Comparison of ENCODE assay signal across 14 cellular contexts in genomic region chr13:106520205-106521004, GRCh38. TPM values are rescaled to one million over a fixed set of nuclear protein-coding genes. Genes with fewer than 3 reads are reported as not detected.
A peak's percentile ranks its signal among the peaks of the same experiment; 100 is the strongest.
DNase-seq lines count a peak whose midpoint lies in the region; ATAC-seq and TF ChIP-seq lines count a peak whose summit lies in the region.
"Had no signal": no experiment of that assay in that cellular context is flagged by ENCODE, and none has a peak within 500 bp of the region (broad histone marks: within the 10 kb centered on the region; RNA-seq: fewer than 3 reads in every experiment).

No MANE protein-coding gene starts in this region.

- no peak for ATAC-seq in HG03520 (IDR thresholded peaks at IDR 0.05; ENCODE audit: unreplicated experiment)
- ATAC-seq in aorta (ENCODE audit: low FRiP score), result no peak
- no peak for ATAC-seq in natural killer cell treated with Interleukin-12 subunit alpha and Interleukin-12 subunit beta and Interleukin-15 and Interleukin-18, amount 100 ng/mL, for 72 hours

- no peaks in the 10 kb centered on the region for H3K9me3 ChIP-seq in HUES48 (ENCODE audit: control insufficient read depth, insufficient read depth, low read length)
- H3K9me3 ChIP-seq in aorta (ENCODE audit: control insufficient read depth, low read length), result no peaks in the 10 kb centered on the region

- no peaks in the 10 kb centered on the region for H3K9me3 Mint-ChIP-seq in chondrocyte (ENCODE audit: low read depth)
- no peaks in the 10 kb centered on the region for H3K9me3 Mint-ChIP-seq in natural killer cell treated with Interleukin-12 subunit alpha and Interleukin-12 subunit beta and Interleukin-15 and Interleukin-18, amount 100 ng/mL, for 72 hours
- H3K9me3 Mint-ChIP-seq: activated naive CD8-positive, alpha-beta T cell treated with anti-CD3 and anti-CD28 coated beads, Interleukin-2, amount 10 ng/mL, durations not matched to agents 7 days and 5 days; T-helper 2 cell treated with Interferon-gamma antibody and Interleukin-4, amounts not matched to agents 5 μg/mL and 100 μg/mL, for 36 hours had no signal

- intact Hi-C loops in aorta (cut with DNase I), result loop anchor here in 1 of 2 donors (5.0 to 10.0 kb wide), 3 partner anchors 148 to 1186 kb away; no protein-coding TSS in a partner anchor

- H3K4me3 Mint-ChIP-seq in chondrocyte (ENCODE audit: unreplicated experiment), result no peak overlapping the region
- no peak overlapping the region for H3K4me3 Mint-ChIP-seq in natural killer cell treated with Interleukin-12 subunit alpha and Interleukin-12 subunit beta and Interleukin-15 and Interleukin-18, amount 100 ng/mL, for 72 hours
- H3K4me3 Mint-ChIP-seq: activated naive CD8-positive, alpha-beta T cell treated with anti-CD3 and anti-CD28 coated beads, Interleukin-2, amount 10 ng/mL, durations not matched to agents 7 days and 5 days; T-helper 2 cell treated with Interferon-gamma antibody and Interleukin-4, amounts not matched to agents 5 μg/mL and 100 μg/mL, for 36 hours had no signal

- H3K27me3 Mint-ChIP-seq in chondrocyte (ENCODE audit: low read depth), result no peaks in the 10 kb centered on the region
- H3K27me3 Mint-ChIP-seq in natural killer cell treated with Interleukin-12 subunit alpha and Interleukin-12 subunit beta and Interleukin-15 and Interleukin-18, amount 100 ng/mL, for 72 hours, result peaks cover 18 to 31% of the 10 kb centered on the region in 2 donors

- no peaks in the 10 kb centered on the region for H3K27me3 ChIP-seq in HUES48 (ENCODE audit: control insufficient read depth, insufficient read depth, low read length)
- H3K27me3 ChIP-seq in aorta (ENCODE audit: control insufficient read depth in 1 of 2, insufficient read depth in 2 of 2, low read length in 1 of 2), result no peaks in the 10 kb centered on the region

- WGBS in aorta, 2 donors, result 12 to 21% methylated on average over 12 of the region's 12 CpGs

- peak; percentile 83 for TF ChIP-seq CTCF in chondrocyte (IDR thresholded peaks at IDR 0.05)

- H3K36me3 Mint-ChIP-seq in chondrocyte (ENCODE audit: low read depth), result no peaks in the 10 kb centered on the region
- H3K36me3 Mint-ChIP-seq in natural killer cell treated with Interleukin-12 subunit alpha and Interleukin-12 subunit beta and Interleukin-15 and Interleukin-18, amount 100 ng/mL, for 72 hours, result no peaks in the 10 kb centered on the region
- H3K36me3 Mint-ChIP-seq: activated naive CD8-positive, alpha-beta T cell treated with anti-CD3 and anti-CD28 coated beads, Interleukin-2, amount 10 ng/mL, durations not matched to agents 7 days and 5 days had no signal

- H3K27ac ChIP-seq in HUES48 (ENCODE audit: low read depth, low read length), result peak overlapping the region; percentile 11
- H3K27ac ChIP-seq in aorta (ENCODE audit: low read depth in 1 of 2, low read length in 2 of 2), result no peak overlapping the region

- H3K36me3 ChIP-seq in HUES48 (ENCODE audit: control insufficient read depth, insufficient read depth, low read length) (no peaks in the 10 kb centered on the region), aorta (ENCODE audit: control insufficient read depth in 1 of 2, insufficient read depth in 2 of 2, low read length in 1 of 2) (no peaks in the 10 kb centered on the region)

- DNase-seq in AML-193 (lab: John Stamatoyannopoulos, UW) (peak; percentile 19 to 37), chondrocyte (ENCODE audit: low spot score) (no peak), medulla oblongata (ENCODE audit: extremely low spot score) (peak; percentile 71), aorta (no peak)
- no peak for DNase-seq in natural killer cell treated with Interleukin-12 subunit alpha and Interleukin-12 subunit beta and Interleukin-15 and Interleukin-18, amount 100 ng/mL, for 72 hours (ENCODE audit: low spot score)
- DNase-seq in activated CD4-positive, alpha-beta T cell treated with anti-CD3 and anti-CD28 coated beads, Interleukin-2, amount 50 U/mL, for 1 hour, result no peak
- DNase-seq: activated naive CD8-positive, alpha-beta T cell treated with anti-CD3 and anti-CD28 coated beads, Interleukin-2, amount 10 ng/mL, durations not matched to agents 7 days and 5 days; GOT3; Karpas-422; kidney; stimulated activated CD4-positive, alpha-beta T cell treated with anti-CD3 and anti-CD28 coated beads, Interleukin-4, amount 100 ng/mL, for 1 hour had no signal

- no peak overlapping the region for H3K9ac ChIP-seq in HUES48 (ENCODE audit: low read depth, low read length)

- peak overlapping the region; percentile 53 for H3K27ac Mint-ChIP-seq in chondrocyte (ENCODE audit: unreplicated experiment)
- H3K27ac Mint-ChIP-seq in natural killer cell treated with Interleukin-12 subunit alpha and Interleukin-12 subunit beta and Interleukin-15 and Interleukin-18, amount 100 ng/mL, for 72 hours, result no peak overlapping the region
- H3K27ac Mint-ChIP-seq: activated naive CD8-positive, alpha-beta T cell treated with anti-CD3 and anti-CD28 coated beads, Interleukin-2, amount 10 ng/mL, durations not matched to agents 7 days and 5 days; T-helper 2 cell treated with Interferon-gamma antibody and Interleukin-4, amounts not matched to agents 5 μg/mL and 100 μg/mL, for 36 hours had no signal

- H3K4me1 ChIP-seq in HUES48 (ENCODE audit: control insufficient read depth, insufficient read depth, low read length) (peaks cover 50% of the 10 kb centered on the region), aorta (ENCODE audit: control insufficient read depth in 1 of 2, insufficient read depth in 2 of 2, low read length in 2 of 2) (peaks cover 8 to 9% of the 10 kb centered on the region in 2 donors)

- H3K4me3 ChIP-seq in HUES48 (ENCODE audit: low read depth, low read length) (no peak overlapping the region), aorta (ENCODE audit: low read length in 2 of 2) (no peak overlapping the region)

- peaks cover 61% of the 10 kb centered on the region for H3K4me1 Mint-ChIP-seq in chondrocyte (ENCODE audit: low read depth)
- H3K4me1 Mint-ChIP-seq in natural killer cell treated with Interleukin-12 subunit alpha and Interleukin-12 subunit beta and Interleukin-15 and Interleukin-18, amount 100 ng/mL, for 72 hours (ENCODE audit: low read depth in 2 of 2), result no peaks in the 10 kb centered on the region
- H3K4me1 Mint-ChIP-seq: activated naive CD8-positive, alpha-beta T cell treated with anti-CD3 and anti-CD28 coated beads, Interleukin-2, amount 10 ng/mL, durations not matched to agents 7 days and 5 days had no signal

RNA-seq across cellular contexts. Expression of gene EFNB2, which starts 15.1 kb away (rescaled TPM):
- total RNA-seq in chondrocyte (36.6 to 54.2 TPM (median 37.1 TPM) in 3 replicates), aorta (10 to 100 TPM; 24.8 to 35.0 TPM)
- 10 to 100 TPM in 1 of 2 donors, 1 to 10 TPM in 1; 7.3 to 15.7 TPM for polyA plus RNA-seq in aorta
- under 1 TPM; 0.26 to 0.28 TPM for total RNA-seq in natural killer cell treated with Interleukin-12 subunit alpha and Interleukin-12 subunit beta and Interleukin-15 and Interleukin-18, amount 100 ng/mL, for 72 hours

RNA-seq across cellular contexts. Expression of gene ARGLU1, which starts 47.5 kb away (rescaled TPM):
- 48.5 to 55.6 TPM (median 51.6 TPM) in 3 replicates for total RNA-seq in chondrocyte
- 100 to 1,000 TPM; 108 to 142 TPM for total RNA-seq in aorta
- 100 to 1,000 TPM in 1 of 2 donors, 10 to 100 TPM in 1; 23.2 to 178 TPM for polyA plus RNA-seq in aorta
- 10 to 100 TPM; 60.7 to 89.1 TPM for total RNA-seq in natural killer cell treated with Interleukin-12 subunit alpha and Interleukin-12 subunit beta and Interleukin-15 and Interleukin-18, amount 100 ng/mL, for 72 hours

Comparison
In these comparisons a context has a peak if more than half of its experiments do, and no peak if none do; other contexts are left out.
1. DNase-seq: peak in AML-193 (2 of 2) and medulla oblongata (single experiment); none in chondrocyte (single experiment), aorta (0 of 2), natural killer cell treated with Interleukin-12 subunit alpha and Interleukin-12 subunit beta and Interleukin-15 and Interleukin-18, amount 100 ng/mL, for 72 hours (single experiment) and activated CD4-positive, alpha-beta T cell treated with anti-CD3 and anti-CD28 coated beads, Interleukin-2, amount 50 U/mL, for 1 hour (single experiment).
2. RNA of gene EFNB2, which starts 15.1 kb away (total RNA-seq): 36.6 to 54.2 TPM in chondrocyte and 24.8 to 35.0 TPM in aorta; 0.26 to 0.28 TPM in natural killer cell treated with Interleukin-12 subunit alpha and Interleukin-12 subunit beta and Interleukin-15 and Interleukin-18, amount 100 ng/mL, for 72 hours; every median in the first group is over 10 times any median in the second.